In genomic region chr1:206487970-206488369, GRCh38 we compare ENCODE assay signal across 11 cellular contexts.
"Had no signal": no experiment of that assay in that cellular context is flagged by ENCODE, and none has a peak within 500 bp of the region (broad histone marks: within the 10 kb centered on the region; RNA-seq: fewer than 3 reads in every experiment).

No MANE protein-coding gene starts in this region.

- H3K27me3 ChIP-seq: ascending aorta, gastrocnemius medialis, pancreas had no signal

- ATAC-seq: activated CD8-positive, alpha-beta memory T cell treated with anti-CD3 and anti-CD28 coated beads, Interleukin-2, amount 10 ng/mL, durations not matched to agents 7 days and 5 days; gastrocnemius medialis; pancreas had no signal

- H3K36me3 ChIP-seq: gastrocnemius medialis, left ventricle myocardium inferior, pancreas had no signal

- H3K27me3 Mint-ChIP-seq: activated CD8-positive, alpha-beta memory T cell treated with anti-CD3 and anti-CD28 coated beads, Interleukin-2, amount 10 ng/mL, durations not matched to agents 7 days and 5 days had no signal

- H3K4me3 ChIP-seq: ascending aorta, gastrocnemius medialis, left ventricle myocardium inferior, pancreas had no signal

- H3K27ac Mint-ChIP-seq: activated CD8-positive, alpha-beta memory T cell treated with anti-CD3 and anti-CD28 coated beads, Interleukin-2, amount 10 ng/mL, durations not matched to agents 7 days and 5 days had no signal

- H3K4me3 Mint-ChIP-seq: activated CD8-positive, alpha-beta memory T cell treated with anti-CD3 and anti-CD28 coated beads, Interleukin-2, amount 10 ng/mL, durations not matched to agents 7 days and 5 days had no signal

- H3K4me1 ChIP-seq: gastrocnemius medialis, pancreas had no signal

- DNase-seq: activated CD4-positive, alpha-beta T cell treated with anti-CD3 and anti-CD28 coated beads, Interleukin-2, amount 50 U/mL, for 1 hour; activated CD8-positive, alpha-beta memory T cell treated with anti-CD3 and anti-CD28 coated beads, Interleukin-2, amount 10 ng/mL, durations not matched to agents 7 days and 5 days; activated naive CD4-positive, alpha-beta T cell treated with anti-CD3 and anti-CD28 coated beads, Interleukin-2, amount 50 U/mL, for 16 hours; effector CD8-positive, alpha-beta T cell; gastrocnemius medialis; left ventricle myocardium inferior; pancreas; retina; stimulated activated CD4-positive, alpha-beta T cell treated with anti-CD3 and anti-CD28 coated beads, Interleukin-4, amount 100 ng/mL, for 4 hours had no signal

- H3K27ac ChIP-seq: ascending aorta, epithelial cell of prostate, gastrocnemius medialis, pancreas had no signal

- H3K9me3 ChIP-seq: ascending aorta, gastrocnemius medialis, left ventricle myocardium inferior, pancreas had no signal
